ENCODE assay signal across 23 cellular contexts in the genomic region with DNA sequence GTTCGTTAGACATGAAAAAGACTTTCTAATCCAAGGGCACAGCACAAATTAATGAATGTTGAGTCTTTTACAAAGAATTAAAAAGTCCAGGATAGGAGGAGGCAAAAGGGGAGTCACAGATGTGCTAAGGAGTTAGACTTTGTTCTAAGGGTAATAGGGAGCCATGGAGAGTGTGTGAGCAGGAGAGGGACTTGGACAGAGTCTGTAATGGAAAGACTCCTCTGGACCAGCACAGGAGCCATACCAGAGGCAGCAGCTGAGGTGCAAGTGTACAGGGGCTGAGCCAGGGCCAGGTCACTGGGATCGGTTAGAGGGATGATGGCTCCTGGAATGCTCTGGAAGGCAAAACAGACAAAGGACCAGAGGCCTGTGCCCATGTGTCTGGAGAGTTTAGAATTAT. TPM values are rescaled to one million over a fixed set of nuclear protein-coding genes. Genes with fewer than 3 reads are reported as not detected.
A peak's percentile ranks its signal among the peaks of the same experiment; 100 is the strongest.
DNase-seq lines count a peak whose midpoint lies in the region; ATAC-seq and TF ChIP-seq lines count a peak whose summit lies in the region.
"Had no signal": no experiment of that assay in that cellular context is flagged by ENCODE, and none has a peak within 500 bp of the region (broad histone marks: within the 10 kb centered on the region; RNA-seq: fewer than 3 reads in every experiment).

No MANE protein-coding gene starts in this region.

- H3K27ac ChIP-seq in heart right ventricle (peak overlapping the region; percentile 55 to 86 (median 74)), gastroesophageal sphincter (peak overlapping the region in 3 of 4 donors; percentile 55 to 64 (median 55)), sigmoid colon (peak overlapping the region; percentile 12 to 63 (median 44)), uterus (peak overlapping the region; percentile 46 to 47)
- H3K27ac ChIP-seq: neural progenitor cell had no signal

- peaks cover 0 to 19% (median 0%) of the 10 kb centered on the region in 7 donors for H3K27me3 ChIP-seq in heart right ventricle
- H3K27me3 ChIP-seq in gastroesophageal sphincter: peaks cover 45% of the 10 kb centered on the region
- peaks cover 0 to 24% (median under 1%) of the 10 kb centered on the region in 3 donors for H3K27me3 ChIP-seq in sigmoid colon
- H3K27me3 ChIP-seq in uterus: no peaks in the 10 kb centered on the region
- H3K27me3 ChIP-seq: MG63, neural progenitor cell had no signal

- no peak for ATAC-seq in heart right ventricle
- no peak for ATAC-seq in Right ventricle myocardium inferior
- no peak for ATAC-seq in gastroesophageal sphincter
- no peak for ATAC-seq in HG02610 (IDR thresholded peaks at IDR 0.05; ENCODE audit: unreplicated experiment)
- no peak for ATAC-seq in naive thymus-derived CD8-positive, alpha-beta T cell

- H3K4me3 ChIP-seq in heart right ventricle (no peak overlapping the region), gastroesophageal sphincter (no peak overlapping the region), sigmoid colon (no peak overlapping the region), uterus (no peak overlapping the region)
- H3K4me3 ChIP-seq: MG63 had no signal

- POLR2A ChIA-PET in naive thymus-derived CD8-positive, alpha-beta T cell (lab: Charles Lee): interaction anchor here (1.2 kb wide), 1 partner anchor 42 kb away, joined by 4 read pairs; no protein-coding TSS in a partner anchor

- H3K36me3 Mint-ChIP-seq in naive thymus-derived CD8-positive, alpha-beta T cell: no peaks in the 10 kb centered on the region
- H3K36me3 Mint-ChIP-seq: memory B cell, neural progenitor cell had no signal

- H3K27ac Mint-ChIP-seq in naive thymus-derived CD8-positive, alpha-beta T cell: no peak overlapping the region
- H3K27ac Mint-ChIP-seq: activated T-helper 2 cell treated with anti-CD3 and anti-CD28 coated beads, Interferon-gamma antibody, Interleukin-2, Interleukin-4, amounts not matched to agents 10 μg/mL and 5 μg/mL and 100 μg/mL, durations not matched to agents 14 hours and 24 hours and 36 hours; CD14-positive monocyte; memory B cell; neural progenitor cell; T-helper 1 cell treated with Interleukin-12 subunit alpha and Interleukin-12 subunit beta and Interleukin-4 antibody, amounts not matched to agents 30 μg/mL and 1 μg/mL, for 36 hours had no signal

- intact Hi-C loops in heart right ventricle (cut with DNase I): loop anchor here (2.0 to 10.0 kb wide), 5 partner anchors 39 to 507 kb away; partner anchors contain the start of genes NXNL1 (in 2 of the 10) and RPL18A (in 1 of the 10)
- intact Hi-C loops in Right ventricle myocardium inferior (cut with DNase I): loop anchor here (5.0 to 10.0 kb wide), 3 partner anchors 119 to 509 kb away; partner anchors contain the start of gene RPL18A
- intact Hi-C loops in sigmoid colon (cut with DNase I): no loop called here
- intact Hi-C loops in uterus (cut with DNase I; ENCODE audit: low total_unique reads): no loop called here

- H3K9me3 ChIP-seq in heart right ventricle (no peaks in the 10 kb centered on the region), gastroesophageal sphincter (no peaks in the 10 kb centered on the region), sigmoid colon (no peaks in the 10 kb centered on the region), uterus (no peaks in the 10 kb centered on the region)
- H3K9me3 ChIP-seq: MG63 had no signal

- peaks cover 5 to 13% (median 12%) of the 10 kb centered on the region in 4 donors for H3K4me1 Mint-ChIP-seq in naive thymus-derived CD8-positive, alpha-beta T cell

- H3K4me1 ChIP-seq in heart right ventricle (peaks cover 20 to 66% (median 47%) of the 10 kb centered on the region in 9 donors), gastroesophageal sphincter (peaks cover 0 to 36% (median 0%) of the 10 kb centered on the region in 3 donors), sigmoid colon (peaks cover 0 to 25% (median 12%) of the 10 kb centered on the region in 4 donors), uterus (no peaks in the 10 kb centered on the region)

- H3K4me3 Mint-ChIP-seq in naive thymus-derived CD8-positive, alpha-beta T cell: no peak overlapping the region
- H3K4me3 Mint-ChIP-seq: memory B cell; neural progenitor cell; T-helper 1 cell treated with Interleukin-12 subunit alpha and Interleukin-12 subunit beta and Interleukin-4 antibody, amounts not matched to agents 30 μg/mL and 1 μg/mL, for 36 hours had no signal

- H3K27me3 Mint-ChIP-seq in naive thymus-derived CD8-positive, alpha-beta T cell: peaks cover 10 to 38% (median 18%) of the 10 kb centered on the region in 5 donors

- TF ChIP-seq POLR2A in gastroesophageal sphincter (IDR thresholded peaks at IDR 0.05) (no peak), sigmoid colon (IDR thresholded peaks at IDR 0.05) (no peak), uterus (IDR thresholded peaks at IDR 0.05) (no peak)

- DNase-seq in heart right ventricle (no peak), Right ventricle myocardium inferior (ENCODE audit: missing footprints) (no peak), sigmoid colon (no peak), uterus (no peak), NCI-H2081 (lab: John Stamatoyannopoulos, UW) (no peak)
- no peak for DNase-seq in naive thymus-derived CD8-positive, alpha-beta T cell
- DNase-seq: activated CD4-positive, CD25-positive, alpha-beta regulatory T cell; DMS53; NCI-H187 treated with DMSO at 0.1 percent for 48 hours; NCI-H510A; retina; SHP77 treated with DMSO at 0.1 percent for 48 hours; stimulated activated CD4-positive, alpha-beta T cell treated with anti-CD3 and anti-CD28 coated beads, Interleukin-2, amount 100 ng/mL, for 24 hours had no signal

- peaks cover 0 to 6% (median 0%) of the 10 kb centered on the region in 9 donors for H3K36me3 ChIP-seq in heart right ventricle
- no peaks in the 10 kb centered on the region for H3K36me3 ChIP-seq in gastroesophageal sphincter
- no peaks in the 10 kb centered on the region for H3K36me3 ChIP-seq in sigmoid colon
- H3K36me3 ChIP-seq in uterus: no peaks in the 10 kb centered on the region
- H3K36me3 ChIP-seq: MG63, neural progenitor cell had no signal

- no peak for TF ChIP-seq CTCF in heart right ventricle (IDR thresholded peaks at IDR 0.05)
- TF ChIP-seq CTCF in gastroesophageal sphincter (IDR thresholded peaks at IDR 0.05): no peak
- no peak for TF ChIP-seq CTCF in sigmoid colon (IDR thresholded peaks at IDR 0.05)
- no peak for TF ChIP-seq CTCF in uterus (IDR thresholded peaks at IDR 0.05)

- WGBS in heart right ventricle, 2 donors: 64 to 67% methylated on average over 2 of the region's 2 CpGs
- 48 to 70% methylated on average over 2 of the region's 2 CpGs for WGBS in gastroesophageal sphincter (ENCODE audit: low coverage in 1 of 2), 2 donors
- WGBS in sigmoid colon, 2 donors: 66 to 69% methylated on average over 2 of the region's 2 CpGs

- TF ChIP-seq EP300 in gastroesophageal sphincter (IDR thresholded peaks at IDR 0.05): no peak
- no peak for TF ChIP-seq EP300 in sigmoid colon (IDR thresholded peaks at IDR 0.05)

- H3K9me3 Mint-ChIP-seq in naive thymus-derived CD8-positive, alpha-beta T cell: no peaks in the 10 kb centered on the region
- H3K9me3 Mint-ChIP-seq: activated T-helper 2 cell treated with anti-CD3 and anti-CD28 coated beads, Interferon-gamma antibody, Interleukin-2, Interleukin-4, amounts not matched to agents 10 μg/mL and 5 μg/mL and 100 μg/mL, durations not matched to agents 14 hours and 24 hours and 36 hours; memory B cell; neural progenitor cell; T-helper 1 cell treated with Interleukin-12 subunit alpha and Interleukin-12 subunit beta and Interleukin-4 antibody, amounts not matched to agents 30 μg/mL and 1 μg/mL, for 36 hours had no signal

RNA-seq across cellular contexts. Expression of gene GTPBP3, which starts 10.5 kb away (rescaled TPM):
- total RNA-seq in heart right ventricle (10 to 100 TPM in 4 of 10 donors, 1 to 10 TPM in 6; 8.0 to 12.4 (median 9.8) TPM), Right ventricle myocardium inferior (11.5 TPM), gastroesophageal sphincter (10 to 100 TPM in 3 of 4 donors, 1 to 10 TPM in 1; 9.3 to 20.2 (median 15.6) TPM), sigmoid colon (10 to 100 TPM in 3 of 4 donors, 1 to 10 TPM in 1; 4.6 to 22.2 (median 15.4) TPM), uterus (10 to 100 TPM in 3 of 4 donors, under 1 TPM in 1; 0.88 to 31.2 (median 24.4) TPM)
- polyA plus RNA-seq in heart right ventricle (10 to 100 TPM in 1 of 2 donors, 1 to 10 TPM in 1; 8.9 to 12.8 TPM), sigmoid colon (10 to 100 TPM in 1 of 3 donors, 1 to 10 TPM in 2; 3.7 to 16.0 (median 4.8) TPM)
- total RNA-seq in naive thymus-derived CD8-positive, alpha-beta T cell: 10 to 100 TPM; 51.4 to 55.6 TPM
- polyA plus RNA-seq in naive thymus-derived CD8-positive, alpha-beta T cell: 10 to 100 TPM in 2 of 3 donors, 1 to 10 TPM in 1; 6.6 to 13.6 (median 10.3) TPM

RNA-seq across cellular contexts. Expression of gene ANO8, which starts 13.2 kb away (rescaled TPM):
- total RNA-seq in heart right ventricle (10 to 100 TPM in 3 of 10 donors, 1 to 10 TPM in 7; 6.2 to 11.7 (median 8.0) TPM), Right ventricle myocardium inferior (9.6 TPM), gastroesophageal sphincter (1 to 10 TPM; 1.3 to 6.2 (median 4.2) TPM), sigmoid colon (10 to 100 TPM in 1 of 4 donors, 1 to 10 TPM in 3; 2.0 to 10.5 (median 2.7) TPM), uterus (10 to 100 TPM in 1 of 4 donors, 1 to 10 TPM in 2, under 1 TPM in 1; 0.51 to 12.6 (median 7.6) TPM)
- polyA plus RNA-seq in heart right ventricle (10 to 100 TPM in 1 of 2 donors, 1 to 10 TPM in 1; 3.3 to 14.6 TPM), sigmoid colon (1 to 10 TPM in 2 of 3 donors, under 1 TPM in 1; 0.46 to 5.4 (median 1.2) TPM)
- 10 to 100 TPM; 15.7 to 18.4 TPM for total RNA-seq in naive thymus-derived CD8-positive, alpha-beta T cell
- under 1 TPM; 0.08 to 0.29 (median 0.20) TPM for polyA plus RNA-seq in naive thymus-derived CD8-positive, alpha-beta T cell

RNA-seq across cellular contexts. Expression of gene PLVAP, which starts 29.3 kb away (rescaled TPM):
- total RNA-seq in heart right ventricle: 10 to 100 TPM in 9 of 10 donors, 1 to 10 TPM in 1; 7.5 to 56.0 (median 22.1) TPM
- polyA plus RNA-seq in heart right ventricle: 10 to 100 TPM; 69.1 to 74.9 TPM
- 29.0 TPM for total RNA-seq in Right ventricle myocardium inferior
- 100 to 1,000 TPM in 1 of 4 donors, 10 to 100 TPM in 3; 41.4 to 110 (median 67.9) TPM for total RNA-seq in gastroesophageal sphincter
- total RNA-seq in sigmoid colon: 10 to 100 TPM; 10.5 to 34.6 (median 19.7) TPM
- polyA plus RNA-seq in sigmoid colon: 10 to 100 TPM in 2 of 3 donors, 1 to 10 TPM in 1; 3.0 to 54.7 (median 13.2) TPM
- total RNA-seq in uterus: 100 to 1,000 TPM in 2 of 4 donors, 10 to 100 TPM in 1, 1 to 10 TPM in 1; 4.7 to 204 (median 87.4) TPM
- not detected for total RNA-seq in naive thymus-derived CD8-positive, alpha-beta T cell
- polyA plus RNA-seq in naive thymus-derived CD8-positive, alpha-beta T cell: not detected
- total RNA-seq: A172; activated CD8-positive, alpha-beta memory T cell treated with anti-CD3 and anti-CD28 coated beads for 36 hours; activated T-helper 2 cell treated with anti-CD3 and anti-CD28 coated beads, Interferon-gamma antibody, Interleukin-2, Interleukin-4, amounts not matched to agents 10 μg/mL and 5 μg/mL and 100 μg/mL, durations not matched to agents 14 hours and 24 hours and 36 hours had no signal

RNA-seq across cellular contexts. Expression of gene DDA1, which starts 38.5 kb away (rescaled TPM):
- total RNA-seq in heart right ventricle (10 to 100 TPM; 24.0 to 39.7 (median 34.7) TPM), Right ventricle myocardium inferior (28.8 TPM), gastroesophageal sphincter (10 to 100 TPM; 13.2 to 58.5 (median 19.9) TPM), sigmoid colon (10 to 100 TPM in 2 of 4 donors, 1 to 10 TPM in 2; 6.1 to 10.3 (median 8.7) TPM), uterus (10 to 100 TPM in 2 of 4 donors, 1 to 10 TPM in 2; 2.8 to 22.2 (median 8.9) TPM)
- polyA plus RNA-seq in heart right ventricle (10 to 100 TPM; 20.4 to 85.7 TPM), sigmoid colon (100 to 1,000 TPM in 1 of 3 donors, 10 to 100 TPM in 2; 57.1 to 101 (median 82.6) TPM)
- 10 to 100 TPM; 31.2 to 32.2 TPM for total RNA-seq in naive thymus-derived CD8-positive, alpha-beta T cell
- 10 to 100 TPM; 23.7 to 32.6 (median 23.9) TPM for polyA plus RNA-seq in naive thymus-derived CD8-positive, alpha-beta T cell

RNA-seq across cellular contexts. Expression of gene MRPL34, which starts 42.2 kb away (rescaled TPM):
- total RNA-seq in heart right ventricle (100 to 1,000 TPM; 122 to 259 (median 151) TPM), Right ventricle myocardium inferior (200 TPM), gastroesophageal sphincter (100 to 1,000 TPM in 3 of 4 donors, 10 to 100 TPM in 1; 95.0 to 175 (median 113) TPM), sigmoid colon (100 to 1,000 TPM; 174 to 390 (median 267) TPM), uterus (100 to 1,000 TPM in 2 of 4 donors, 10 to 100 TPM in 2; 30.9 to 289 (median 97.2) TPM)
- polyA plus RNA-seq in heart right ventricle (100 to 1,000 TPM; 157 to 301 TPM), sigmoid colon (100 to 1,000 TPM; 217 to 476 (median 275) TPM)
- 10 to 100 TPM; 69.3 to 71.1 TPM for total RNA-seq in naive thymus-derived CD8-positive, alpha-beta T cell
- 100 to 1,000 TPM; 216 to 221 (median 221) TPM for polyA plus RNA-seq in naive thymus-derived CD8-positive, alpha-beta T cell

Comparison
In these comparisons a context has a peak if more than half of its experiments do, and no peak if none do; other contexts are left out.
1. RNA of gene PLVAP, which starts 29.3 kb away (total RNA-seq): 4.7 to 204 TPM in uterus, 41.4 to 110 TPM in gastroesophageal sphincter, 29.0 TPM in Right ventricle myocardium inferior (single experiment), 7.5 to 56.0 TPM in heart right ventricle and 10.5 to 34.6 TPM in sigmoid colon; not detected in naive thymus-derived CD8-positive, alpha-beta T cell; every median in the first group is over 4 times any median in the second.
2. intact Hi-C loops: an anchor here in heart right ventricle (2.0 to 10.0 kb wide) and Right ventricle myocardium inferior (5.0 to 10.0 kb wide); none called in sigmoid colon and uterus.
3. Peak in every context shown above with its lines, with median percentiles within 50 percentile points of each other: H3K27ac ChIP-seq.